1 cellular context compared by ENCODE assay signal in the genomic region with DNA sequence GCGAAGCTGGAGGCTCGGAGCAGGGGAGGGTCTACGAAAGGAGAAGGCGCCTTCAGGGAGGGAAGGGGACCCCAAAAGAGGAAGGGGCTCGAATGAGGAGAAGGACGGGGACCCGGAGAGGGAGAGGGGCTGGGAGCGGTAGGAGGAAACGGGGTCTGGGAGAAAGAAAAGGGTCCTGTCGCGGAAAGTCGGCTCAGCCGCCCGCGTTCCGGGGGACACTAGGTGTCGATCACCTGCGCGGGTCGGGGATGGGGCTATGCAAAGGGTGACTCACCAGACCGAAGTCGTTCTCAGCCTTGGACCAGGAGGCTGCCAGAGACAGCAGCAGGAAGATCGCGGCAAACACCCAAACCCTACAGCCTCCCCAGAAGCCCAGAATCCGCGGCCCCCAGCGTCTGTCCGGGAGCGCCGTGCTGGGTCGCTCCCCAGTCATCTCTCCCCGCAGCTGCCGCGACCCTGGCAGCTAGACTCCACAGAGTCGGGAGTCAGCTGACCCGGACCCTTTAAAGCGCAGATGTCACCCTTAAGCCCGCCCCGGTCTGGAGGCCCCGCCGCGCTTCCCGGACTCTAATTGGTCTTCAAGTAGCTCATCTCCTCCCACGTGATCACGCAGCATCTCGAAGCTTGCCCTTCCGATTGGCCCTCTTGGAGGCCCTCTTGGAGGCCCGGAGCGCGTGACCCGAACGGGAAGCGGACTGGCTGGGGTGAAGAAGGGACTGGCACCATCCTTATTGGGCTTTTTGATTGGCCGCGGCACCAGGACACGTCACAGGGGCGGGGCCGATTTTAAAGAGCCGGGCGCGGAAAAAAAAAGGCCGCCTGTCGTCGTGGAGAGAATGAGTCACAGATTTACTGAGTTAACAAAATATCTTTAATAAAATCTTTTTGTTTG.
TF ChIP-seq lines count a peak whose summit lies in the region.

TSS of gene NEU1 (minus strand) at position 478 of the 892 bp plus-strand sequence. CDS start at position 433, 45 bp downstream.

TF ChIP-seq in HepG2, 621 proteins besides CTCF, POLR2A, EP300 and RAD21 (continued from another document and continues in another):
- TF ChIP-seq ZNF318 (CRISPR knock-in tag; IDR thresholded peaks at IDR 0.05) (peak; percentile 81; the same call in 1 of the 2 replicates), SRSF1 (optimal IDR thresholded peaks at IDR 0.05; ENCODE audit: low read depth, low read length) (peak; percentile 99), ZNF547 (CRISPR knock-in tag; IDR thresholded peaks at IDR 0.05) (peak; percentile 41; the same call in 1 of the 2 replicates), ZNF510 (CRISPR knock-in tag; IDR thresholded peaks at IDR 0.05; ENCODE audit: low read depth) (peak; percentile 85; the same call in 1 of the 2 replicates), ZBTB33 (CRISPR knock-in tag; IDR thresholded peaks at IDR 0.05) (no peak), MEIS2 (CRISPR knock-in tag; IDR thresholded peaks at IDR 0.05) (peak; percentile 71; the same call in 1 of the 2 replicates), SP140L (CRISPR knock-in tag; IDR thresholded peaks at IDR 0.05; ENCODE audit: borderline replicate concordance) (no peak; the same call in 1 of the 2 replicates), TAF15 (IDR thresholded peaks at IDR 0.05; ENCODE audit: low read depth, low read length, poor library complexity, severe bottlenecking) (peak; percentile 99), HNRNPLL (IDR thresholded peaks at IDR 0.05; ENCODE audit: low read depth, low read length, poor library complexity, severe bottlenecking) (peak; percentile 62), CAMTA2 (CRISPR knock-in tag; IDR thresholded peaks at IDR 0.05; ENCODE audit: borderline replicate concordance) (no peak; the same call in 1 of the 2 replicates), ZNF549 (CRISPR knock-in tag; IDR thresholded peaks at IDR 0.05) (peak; percentile 70; the same call in 1 of the 2 replicates), CHD4 (IDR thresholded peaks at IDR 0.05; ENCODE audit: borderline replicate concordance, low read length) (no peak), NFE2 (CRISPR knock-in tag; IDR thresholded peaks at IDR 0.05) (no peak), NR1H2 (CRISPR knock-in tag; IDR thresholded peaks at IDR 0.05; ENCODE audit: borderline replicate concordance, low read depth) (no peak), KLF6 (CRISPR knock-in tag; IDR thresholded peaks at IDR 0.05) (peak; percentile 98), HOXA9 (CRISPR knock-in tag; IDR thresholded peaks at IDR 0.05; ENCODE audit: borderline replicate concordance) (no peak), CBX2 (IDR thresholded peaks at IDR 0.05; ENCODE audit: low read depth, low read length) (no peak), CBX2 (CRISPR knock-in tag; IDR thresholded peaks at IDR 0.05; ENCODE audit: low read depth) (no peak), PITX1 (CRISPR knock-in tag; IDR thresholded peaks at IDR 0.05) (peak; percentile 82), HCFC1 (IDR thresholded peaks at IDR 0.05; ENCODE audit: low read depth, low read length) (0 out of 2 replicates have a peak, but pooled peaks have one; percentile 5), ZNF768 (CRISPR knock-in tag; IDR thresholded peaks at IDR 0.05) (peak; percentile 74; the same call in 1 of the 2 replicates), HNRNPUL1 (IDR thresholded peaks at IDR 0.05; ENCODE audit: low read depth, low read length) (no peak), WIZ (CRISPR knock-in tag; IDR thresholded peaks at IDR 0.05) (peak; percentile 59; the same call in 1 of the 2 replicates), HDAC6 (IDR thresholded peaks at IDR 0.05; ENCODE audit: low read depth, low read length) (no peak), TBL1XR1 (IDR thresholded peaks at IDR 0.05; ENCODE audit: borderline replicate concordance, low read length, partially characterized antibody) (no peak), ZNF646 (CRISPR knock-in tag; IDR thresholded peaks at IDR 0.05) (no peak), BRD4 (CRISPR knock-in tag; IDR thresholded peaks at IDR 0.05) (no peak), ADNP (CRISPR knock-in tag; IDR thresholded peaks at IDR 0.05) (no peak)
- TF ChIP-seq, protein P1, sequence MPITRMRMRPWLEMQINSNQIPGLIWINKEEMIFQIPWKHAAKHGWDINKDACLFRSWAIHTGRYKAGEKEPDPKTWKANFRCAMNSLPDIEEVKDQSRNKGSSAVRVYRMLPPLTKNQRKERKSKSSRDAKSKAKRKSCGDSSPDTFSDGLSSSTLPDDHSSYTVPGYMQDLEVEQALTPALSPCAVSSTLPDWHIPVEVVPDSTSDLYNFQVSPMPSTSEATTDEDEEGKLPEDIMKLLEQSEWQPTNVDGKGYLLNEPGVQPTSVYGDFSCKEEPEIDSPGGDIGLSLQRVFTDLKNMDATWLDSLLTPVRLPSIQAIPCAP (CRISPR knock-in tag; IDR thresholded peaks at IDR 0.05; ENCODE audit: low read depth) = no peak
- TF ChIP-seq, protein P2, sequence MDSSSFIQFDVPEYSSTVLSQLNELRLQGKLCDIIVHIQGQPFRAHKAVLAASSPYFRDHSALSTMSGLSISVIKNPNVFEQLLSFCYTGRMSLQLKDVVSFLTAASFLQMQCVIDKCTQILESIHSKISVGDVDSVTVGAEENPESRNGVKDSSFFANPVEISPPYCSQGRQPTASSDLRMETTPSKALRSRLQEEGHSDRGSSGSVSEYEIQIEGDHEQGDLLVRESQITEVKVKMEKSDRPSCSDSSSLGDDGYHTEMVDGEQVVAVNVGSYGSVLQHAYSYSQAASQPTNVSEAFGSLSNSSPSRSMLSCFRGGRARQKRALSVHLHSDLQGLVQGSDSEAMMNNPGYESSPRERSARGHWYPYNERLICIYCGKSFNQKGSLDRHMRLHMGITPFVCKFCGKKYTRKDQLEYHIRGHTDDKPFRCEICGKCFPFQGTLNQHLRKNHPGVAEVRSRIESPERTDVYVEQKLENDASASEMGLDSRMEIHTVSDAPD (CRISPR knock-in tag; IDR thresholded peaks at IDR 0.05) = peak; percentile 2; the same call in 1 of the 2 replicates
- TF ChIP-seq, protein P3, sequence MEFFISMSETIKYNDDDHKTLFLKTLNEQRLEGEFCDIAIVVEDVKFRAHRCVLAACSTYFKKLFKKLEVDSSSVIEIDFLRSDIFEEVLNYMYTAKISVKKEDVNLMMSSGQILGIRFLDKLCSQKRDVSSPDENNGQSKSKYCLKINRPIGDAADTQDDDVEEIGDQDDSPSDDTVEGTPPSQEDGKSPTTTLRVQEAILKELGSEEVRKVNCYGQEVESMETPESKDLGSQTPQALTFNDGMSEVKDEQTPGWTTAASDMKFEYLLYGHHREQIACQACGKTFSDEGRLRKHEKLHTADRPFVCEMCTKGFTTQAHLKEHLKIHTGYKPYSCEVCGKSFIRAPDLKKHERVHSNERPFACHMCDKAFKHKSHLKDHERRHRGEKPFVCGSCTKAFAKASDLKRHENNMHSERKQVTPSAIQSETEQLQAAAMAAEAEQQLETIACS (CRISPR knock-in tag; IDR thresholded peaks at IDR 0.05) = no peak; the same call in 1 of the 2 replicates
